Comparison of ENCODE assay signal across 22 cellular contexts in the genomic region with DNA sequence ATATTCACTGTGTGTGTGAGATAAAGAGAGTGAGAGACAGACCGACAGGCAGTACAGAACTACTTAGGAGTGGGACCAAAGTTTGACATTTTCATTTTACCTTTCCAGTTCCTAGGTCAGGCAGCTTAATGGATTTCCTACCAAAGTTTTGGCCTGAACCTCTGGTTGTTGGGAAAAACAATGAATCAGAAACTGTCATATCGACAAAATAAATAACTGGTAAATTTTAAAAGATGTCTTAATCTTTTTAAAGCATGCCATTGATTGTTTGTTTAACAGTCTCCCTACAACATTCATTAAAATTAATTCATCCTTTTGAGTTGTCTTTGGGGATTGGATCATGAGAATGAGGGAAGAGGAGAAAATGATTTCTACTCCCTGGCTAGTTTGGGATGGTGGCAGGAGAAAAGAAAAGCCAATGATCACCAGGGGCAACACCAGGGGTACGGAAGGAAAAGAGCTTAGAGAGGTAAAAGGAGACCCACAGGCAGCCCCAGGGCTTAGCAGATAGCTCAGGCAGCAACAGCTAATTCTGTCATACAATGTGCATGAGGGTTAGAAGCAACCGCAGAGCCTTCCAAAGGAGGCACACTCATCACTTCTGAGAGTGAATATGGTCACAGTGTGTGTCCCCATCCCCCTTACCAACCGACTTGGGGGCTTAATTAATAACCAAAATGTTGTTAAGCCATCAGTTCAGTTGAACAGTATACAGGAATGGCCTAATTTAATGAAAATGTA.
"Had no signal": no experiment of that assay in that cellular context is flagged by ENCODE, and none has a peak within 500 bp of the region (broad histone marks: within the 10 kb centered on the region; RNA-seq: fewer than 3 reads in every experiment).

No MANE protein-coding gene starts in this region.

- ATAC-seq: foreskin keratinocyte, gastroesophageal sphincter, heart right ventricle, left cardiac atrium, left lung, left ventricle myocardium superior, lower lobe of right lung, mucosa of descending colon had no signal

- DNase-seq: colonic mucosa; cortex of kidney; effector CD4-positive, alpha-beta T cell; effector memory CD4-positive, alpha-beta T cell; foreskin keratinocyte; glutamatergic neuron; head of caudate nucleus; heart right ventricle; hippocampal formation; left cardiac atrium; left lung; left ventricle myocardium superior; lower lobe of right lung; mesenchymal stem cell; mucosa of descending colon; naive B cell had no signal

- H3K27ac ChIP-seq: colonic mucosa, esophagus muscularis mucosa, foreskin keratinocyte, gastroesophageal sphincter, heart right ventricle, left lung, lower lobe of right lung had no signal

- H3K36me3 ChIP-seq: colonic mucosa, esophagus muscularis mucosa, gastroesophageal sphincter, left lung, lower lobe of right lung had no signal

- H3K4me1 ChIP-seq: colonic mucosa, esophagus muscularis mucosa, foreskin keratinocyte, gastroesophageal sphincter, left lung, lower lobe of right lung had no signal

- FAIRE-seq: endothelial cell of umbilical vein, frontal cortex, islet of Langerhans, keratinocyte had no signal

- H3K27me3 ChIP-seq: colonic mucosa, esophagus muscularis mucosa, foreskin keratinocyte, gastroesophageal sphincter, heart right ventricle, left lung had no signal

- H3K9me3 ChIP-seq: colonic mucosa, esophagus muscularis mucosa, gastroesophageal sphincter, heart right ventricle, left lung, lower lobe of right lung, mucosa of descending colon had no signal

- H3K4me3 ChIP-seq: colonic mucosa, esophagus muscularis mucosa, gastroesophageal sphincter, heart right ventricle, left lung, lower lobe of right lung, mucosa of descending colon had no signal
